Comparison of ENCODE assay signal across 14 cellular contexts in genomic region chr13:101579291-101579802, GRCh38.
A peak's percentile ranks its signal among the peaks of the same experiment; 100 is the strongest.
DNase-seq lines count a peak whose midpoint lies in the region; TF ChIP-seq lines count a peak whose summit lies in the region.
"Had no signal": no experiment of that assay in that cellular context is flagged by ENCODE, and none has a peak within 500 bp of the region (broad histone marks: within the 10 kb centered on the region; RNA-seq: fewer than 3 reads in every experiment).

No MANE protein-coding gene starts in this region.

- TF ChIP-seq POLR2A in esophagus muscularis mucosa (IDR thresholded peaks at IDR 0.05; ENCODE audit: low read depth): no peak

- no peaks in the 10 kb centered on the region for H3K36me3 ChIP-seq in fibroblast of lung (ENCODE audit: control insufficient read depth, insufficient read depth, low read length)
- no peaks in the 10 kb centered on the region for H3K36me3 ChIP-seq in esophagus muscularis mucosa
- H3K36me3 ChIP-seq: left ventricle myocardium inferior, prostate gland had no signal

- DNase-seq in HT1080 (ENCODE audit: low read depth): peak; percentile 51
- peak; percentile 93 for DNase-seq in NCI-H69 (lab: John Stamatoyannopoulos, UW)
- peak; percentile 60 to 65 for DNase-seq in fibroblast of lung (ENCODE audit: low read depth in 2 of 2)
- peak; percentile 37 for DNase-seq in pulmonary artery endothelial cell (ENCODE audit: low read depth, low spot score)
- DNase-seq in ureter (ENCODE audit: low spot score): no peak
- DNase-seq in CD14-positive monocyte (ENCODE audit: low spot score): no peak
- DNase-seq in esophagus muscularis mucosa (ENCODE audit: extremely low spot score): no peak
- DNase-seq: activated naive CD8-positive, alpha-beta T cell treated with anti-CD3 and anti-CD28 coated beads, Interleukin-2, amount 50 U/mL, for 24 hours; DND-41; left ventricle myocardium inferior; T-helper 2 cell had no signal

- H3K4me3 ChIP-seq in fibroblast of lung (replicated peaks in 1 of 4; ENCODE audit: control extremely low read depth in 1 of 4, insufficient read depth in 1 of 4, low read depth in 3 of 4, low read length in 4 of 4) (no peak overlapping the region), esophagus muscularis mucosa (no peak overlapping the region)
- H3K4me3 ChIP-seq: left ventricle myocardium inferior, prostate gland had no signal

- no peaks in the 10 kb centered on the region for H3K79me2 ChIP-seq in fibroblast of lung (ENCODE audit: control insufficient read depth, insufficient read depth, low read length)

- no peak overlapping the region for H3K27ac ChIP-seq in fibroblast of lung (ENCODE audit: insufficient read depth, low read length)
- no peak overlapping the region for H3K27ac ChIP-seq in esophagus muscularis mucosa (replicated peaks in 1 of 4)
- H3K27ac ChIP-seq: KMS-11, left ventricle myocardium inferior, prostate gland had no signal

- intact Hi-C loops in CD14-positive monocyte (cut with micrococcal nuclease): no loop called here
- intact Hi-C loops in esophagus muscularis mucosa (cut with DNase I): no loop called here

- no peaks in the 10 kb centered on the region for H3K4me1 Mint-ChIP-seq in CD14-positive monocyte
- H3K4me1 Mint-ChIP-seq: activated naive CD8-positive, alpha-beta T cell treated with anti-CD3 and anti-CD28 coated beads, Interleukin-2, amount 50 U/mL, for 24 hours had no signal

- no peaks in the 10 kb centered on the region for H3K4me1 ChIP-seq in fibroblast of lung (ENCODE audit: control insufficient read depth, extremely low read depth, insufficient read depth, low read length)
- no peaks in the 10 kb centered on the region for H3K4me1 ChIP-seq in esophagus muscularis mucosa
- H3K4me1 ChIP-seq: left ventricle myocardium inferior, prostate gland had no signal

- H4K20me1 ChIP-seq in fibroblast of lung (ENCODE audit: control insufficient read depth, extremely low read depth, insufficient read depth, low read length): no peaks in the 10 kb centered on the region

- no peak overlapping the region for H3K4me2 ChIP-seq in fibroblast of lung (ENCODE audit: extremely low read depth, insufficient read depth, low read length)
- H3K4me2 ChIP-seq: KMS-11 had no signal

- H3K36me3 Mint-ChIP-seq in CD14-positive monocyte: no peaks in the 10 kb centered on the region
- H3K36me3 Mint-ChIP-seq: type B pancreatic cell had no signal

- H3K9me3 Mint-ChIP-seq in CD14-positive monocyte: peaks cover 0 to 3% (median 0%) of the 10 kb centered on the region in 7 donors
- H3K9me3 Mint-ChIP-seq: activated naive CD8-positive, alpha-beta T cell treated with anti-CD3 and anti-CD28 coated beads, Interleukin-2, amount 50 U/mL, for 24 hours; type B pancreatic cell had no signal

- no peak overlapping the region for H3K4me3 Mint-ChIP-seq in CD14-positive monocyte
- H3K4me3 Mint-ChIP-seq: activated naive CD8-positive, alpha-beta T cell treated with anti-CD3 and anti-CD28 coated beads, Interleukin-2, amount 50 U/mL, for 24 hours; type B pancreatic cell had no signal

- H3K9me3 ChIP-seq in fibroblast of lung (ENCODE audit: control insufficient read depth, insufficient read depth, low read depth, low read length) (no peaks in the 10 kb centered on the region), esophagus muscularis mucosa (no peaks in the 10 kb centered on the region)
- H3K9me3 ChIP-seq: left ventricle myocardium inferior, prostate gland had no signal

- H3K27ac Mint-ChIP-seq in CD14-positive monocyte: no peak overlapping the region
- H3K27ac Mint-ChIP-seq: activated naive CD8-positive, alpha-beta T cell treated with anti-CD3 and anti-CD28 coated beads, Interleukin-2, amount 50 U/mL, for 24 hours; type B pancreatic cell had no signal

- 26% methylated on average over 4 of the region's 4 CpGs for WGBS in esophagus muscularis mucosa

- no peaks in the 10 kb centered on the region for H3K27me3 Mint-ChIP-seq in CD14-positive monocyte (ENCODE audit: low read depth in 3 of 3)

- no peak for TF ChIP-seq CTCF in fibroblast of lung (conservative IDR thresholded peaks at IDR 0.05 in 1 of 2, IDR thresholded peaks at IDR 0.05 in 1 of 2; ENCODE audit: low read depth in 1 of 2, low read length in 2 of 2)
- no peak for TF ChIP-seq CTCF in CD14-positive monocyte (IDR thresholded peaks at IDR 0.05)
- no peak for TF ChIP-seq CTCF in esophagus muscularis mucosa (IDR thresholded peaks at IDR 0.05)

- TF ChIP-seq EP300 in esophagus muscularis mucosa (IDR thresholded peaks at IDR 0.05): no peak

- H2AFZ ChIP-seq in fibroblast of lung (ENCODE audit: low read length): no peak overlapping the region

- H3K27me3 ChIP-seq in fibroblast of lung (ENCODE audit: control insufficient read depth, insufficient read depth, low read length) (no peaks in the 10 kb centered on the region), esophagus muscularis mucosa (no peaks in the 10 kb centered on the region)

- H3K9ac ChIP-seq in fibroblast of lung (ENCODE audit: insufficient read depth, low read length): no peak overlapping the region
- H3K9ac ChIP-seq: KMS-11 had no signal

Comparison
In these comparisons a context has a peak if more than half of its experiments do, and no peak if none do; other contexts are left out.
1. DNase-seq: peak in HT1080 (single experiment), NCI-H69 (single experiment), fibroblast of lung (2 of 2) and pulmonary artery endothelial cell (single experiment); none in ureter (single experiment), CD14-positive monocyte (single experiment) and esophagus muscularis mucosa (single experiment).